ENCODE assay signal across 8 cellular contexts in genomic region chr2:105037572-105038382, GRCh38. TPM values are rescaled to one million over a fixed set of nuclear protein-coding genes. Genes with fewer than 3 reads are reported as not detected.
DNase-seq lines count a peak whose midpoint lies in the region; ATAC-seq and TF ChIP-seq lines count a peak whose summit lies in the region.

MRPS9 (plus strand) TSS chr2:105038069; CDS start chr2:105038093, 24 bp downstream.

- peak within 1 kb of the TSS; percentile 83 for H3K27ac Mint-ChIP-seq in endothelial cell (ENCODE audit: unreplicated experiment)

- H3K27me3 Mint-ChIP-seq in endothelial cell (ENCODE audit: unreplicated experiment) = peaks cover 3% of the 10 kb centered on the region

- peak within 1 kb of the TSS; percentile 84 for H3K9ac ChIP-seq in OCI-LY3 (ENCODE audit: low read length)

- H4K20me1 ChIP-seq in OCI-LY3 (ENCODE audit: insufficient read depth, low read length) = no peaks in the 10 kb centered on the region

- no peaks in the 10 kb centered on the region for H3K36me3 Mint-ChIP-seq in endothelial cell (ENCODE audit: low read depth, unreplicated experiment)

- peak within 1 kb of the TSS; percentile 97 for H3K4me3 Mint-ChIP-seq in endothelial cell (ENCODE audit: unreplicated experiment)

- no peaks in the 10 kb centered on the region for H3K27me3 ChIP-seq in OCI-LY3 (ENCODE audit: low read depth, low read length)

- H3K79me2 ChIP-seq in OCI-LY3 (ENCODE audit: low read length) = peaks cover 34% of the 10 kb centered on the region

- H3K27ac ChIP-seq in OCI-LY3 (ENCODE audit: low read length) = 0 out of 2 replicates have a peak within 1 kb of the TSS, but pooled peaks have one; percentile 7

- H3K9me3 Mint-ChIP-seq in endothelial cell (ENCODE audit: unreplicated experiment) = no peaks in the 10 kb centered on the region

- H3K4me3 ChIP-seq in OCI-LY3 (ENCODE audit: low read length) = peak within 1 kb of the TSS; percentile 94

- peaks cover 8% of the 10 kb centered on the region for H3K4me1 ChIP-seq in OCI-LY3 (ENCODE audit: low read length)

- DNase-seq in D341Med (ENCODE audit: low spot score) = peak; percentile 95
- DNase-seq in HuH-7 (ENCODE audit: low spot score) = peak; percentile 88
- peak; percentile 96 for DNase-seq in activated CD8-positive, alpha-beta memory T cell treated with anti-CD3 and anti-CD28 coated beads, Interleukin-2, amount 50 U/mL, for 48 hours
- DNase-seq in endothelial cell (ENCODE audit: low spot score) = peak; percentile 97
- DNase-seq in midbrain (lab: John Stamatoyannopoulos, UW) = peak; percentile 99
- DNase-seq in stimulated activated CD8-positive, alpha-beta memory T cell treated with anti-CD3 and anti-CD28 coated beads, Interleukin-2, amount 100 ng/mL, for 1 hour (ENCODE audit: low read depth in 2 of 2) = peak; percentile 94 to 97

- H2AFZ ChIP-seq in OCI-LY3 (ENCODE audit: low read depth, low read length) = peak within 1 kb of the TSS; percentile 88

- no peaks in the 10 kb centered on the region for H3K36me3 ChIP-seq in OCI-LY3 (replicated peaks; ENCODE audit: low read depth, low read length)

- TF ChIP-seq CTCF in OCI-LY3 (IDR thresholded peaks at IDR 0.05; ENCODE audit: low read depth, low read length) (no peak), endothelial cell (IDR thresholded peaks at IDR 0.05; ENCODE audit: unreplicated experiment) (no peak)

- ATAC-seq in GM21515 (IDR thresholded peaks at IDR 0.05; ENCODE audit: unreplicated experiment) = peak; percentile 100

- peaks cover 13% of the 10 kb centered on the region for H3K4me1 Mint-ChIP-seq in endothelial cell (ENCODE audit: unreplicated experiment)

- H3K9me3 ChIP-seq in OCI-LY3 (ENCODE audit: insufficient read depth, low read length) = no peaks in the 10 kb centered on the region

- peak within 1 kb of the TSS; percentile 99 for H3K4me2 ChIP-seq in OCI-LY3 (ENCODE audit: low read length)

RNA-seq across cellular contexts. Expression of gene MRPS9, which starts in this region (rescaled TPM):
- 27.3 TPM for total RNA-seq in endothelial cell (ENCODE audit: unreplicated experiment)

Comparison
In these comparisons a context has a peak if more than half of its experiments do, and no peak if none do; other contexts are left out.
1. Peak in every context shown above with its lines: DNase-seq, ATAC-seq, H3K4me3 ChIP-seq and H3K27ac ChIP-seq.